In the genomic region with DNA sequence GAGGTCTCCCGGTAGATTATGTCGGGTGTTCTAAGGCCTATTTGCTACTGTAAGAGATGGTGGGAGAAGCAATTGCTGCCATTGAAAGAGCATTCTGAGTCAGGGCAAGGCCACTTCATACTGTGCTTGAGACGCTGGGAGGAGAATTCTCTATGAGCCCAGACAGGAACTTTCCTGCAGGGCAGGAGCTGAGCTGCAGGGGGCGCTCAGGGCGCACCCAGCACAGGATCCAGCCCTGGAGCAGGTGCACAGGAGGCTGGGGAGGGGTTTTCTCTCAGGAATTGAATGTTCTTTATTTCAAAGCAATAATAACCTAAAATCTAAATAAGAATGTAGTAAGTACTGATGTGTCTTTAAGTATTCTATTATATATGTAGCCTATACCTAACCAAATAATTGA, we compare ENCODE assay signal across 8 cellular contexts.
DNase-seq lines count a peak whose midpoint lies in the region; ATAC-seq and TF ChIP-seq lines count a peak whose summit lies in the region.
"Not testable (repeated sequence)": the region's sequence is repeated elsewhere in the genome, so short reads cannot be mapped to it uniquely, and the experiment has no call there.

No MANE protein-coding gene starts in this region.

- ATAC-seq in GM18519 (IDR thresholded peaks at IDR 0.05; ENCODE audit: low FRiP score, unreplicated experiment), result peak; percentile 93
- peak; percentile 67 for ATAC-seq in GM21447 (IDR thresholded peaks at IDR 0.05; ENCODE audit: unreplicated experiment)
- ATAC-seq in HG02885 (IDR thresholded peaks at IDR 0.05; ENCODE audit: poor library complexity, unreplicated experiment), result peak; percentile 81
- peak; percentile 81 for ATAC-seq in HG03460 (IDR thresholded peaks at IDR 0.05; ENCODE audit: unreplicated experiment)
- peak; percentile 72 for ATAC-seq in activated naive CD8-positive, alpha-beta T cell treated with anti-CD3 and anti-CD28 coated beads, Interleukin-2, amount 50 U/mL, for 24 hours
- peak; percentile 80 to 89 for ATAC-seq in lower lobe of right lung
- peak; percentile 94 for ATAC-seq in upper lobe of right lung

- H3K27ac Mint-ChIP-seq in activated naive CD8-positive, alpha-beta T cell treated with anti-CD3 and anti-CD28 coated beads, Interleukin-2, amount 50 U/mL, for 24 hours, result not testable (repeated sequence)

- H3K4me3 ChIP-seq in lower lobe of right lung, upper lobe of right lung: not testable (repeated sequence)

- not testable (repeated sequence) for H3K27me3 Mint-ChIP-seq in activated naive CD8-positive, alpha-beta T cell treated with anti-CD3 and anti-CD28 coated beads, Interleukin-2, amount 50 U/mL, for 24 hours

- H3K4me3 Mint-ChIP-seq in activated naive CD8-positive, alpha-beta T cell treated with anti-CD3 and anti-CD28 coated beads, Interleukin-2, amount 50 U/mL, for 24 hours, result not testable (repeated sequence)

- H3K27ac ChIP-seq in lower lobe of right lung, upper lobe of right lung: not testable (repeated sequence)

- intact Hi-C loops in lower lobe of right lung (cut with DNase I); upper lobe of right lung (cut with DNase I): not testable (repeated sequence)

- H3K27me3 ChIP-seq in lower lobe of right lung (ENCODE audit: low read depth); upper lobe of right lung: not testable (repeated sequence)

- peak; percentile 2 to 5 for DNase-seq in activated CD4-positive, alpha-beta T cell treated with anti-CD3 and anti-CD28 coated beads, Interleukin-2, amount 50 U/mL, for 48 hours
- DNase-seq in activated naive CD8-positive, alpha-beta T cell treated with anti-CD3 and anti-CD28 coated beads, Interleukin-2, amount 50 U/mL, for 24 hours; upper lobe of right lung: not testable (repeated sequence)
- peak; percentile 38 for DNase-seq in lower lobe of right lung

- not testable (repeated sequence) for H3K36me3 Mint-ChIP-seq in activated naive CD8-positive, alpha-beta T cell treated with anti-CD3 and anti-CD28 coated beads, Interleukin-2, amount 50 U/mL, for 24 hours (ENCODE audit: low read depth)

- H3K36me3 ChIP-seq in lower lobe of right lung, upper lobe of right lung: not testable (repeated sequence)

- not testable (repeated sequence) for H3K9me3 ChIP-seq in lower lobe of right lung, upper lobe of right lung

- H3K4me1 Mint-ChIP-seq in activated naive CD8-positive, alpha-beta T cell treated with anti-CD3 and anti-CD28 coated beads, Interleukin-2, amount 50 U/mL, for 24 hours, result not testable (repeated sequence)

- TF ChIP-seq CTCF in lower lobe of right lung (IDR thresholded peaks at IDR 0.05), result peak; percentile 14
- not testable (repeated sequence) for TF ChIP-seq CTCF in upper lobe of right lung (IDR thresholded peaks at IDR 0.05)

- not testable (repeated sequence) for H3K9me3 Mint-ChIP-seq in activated naive CD8-positive, alpha-beta T cell treated with anti-CD3 and anti-CD28 coated beads, Interleukin-2, amount 50 U/mL, for 24 hours

- H3K4me1 ChIP-seq in lower lobe of right lung, upper lobe of right lung: not testable (repeated sequence)
